23 cellular contexts compared by ENCODE assay signal in genomic region chr20:8489094-8489883, GRCh38.
"Had no signal": no experiment of that assay in that cellular context is flagged by ENCODE, and none has a peak within 500 bp of the region (broad histone marks: within the 10 kb centered on the region; RNA-seq: fewer than 3 reads in every experiment).

No MANE protein-coding gene starts in this region.

- ATAC-seq: activated CD8-positive, alpha-beta memory T cell treated with anti-CD3 and anti-CD28 coated beads, Interleukin-2, amount 10 ng/mL, durations not matched to agents 7 days and 5 days; activated CD8-positive, alpha-beta T cell treated with anti-CD3 and anti-CD28 coated beads for 36 hours; body of pancreas; left lobe of liver; natural killer cell treated with Interleukin-12 subunit alpha and Interleukin-12 subunit beta and Interleukin-15 and Interleukin-18, amount 100 ng/mL, for 72 hours; psoas muscle had no signal

- H3K27ac ChIP-seq: body of pancreas, ovary, psoas muscle, spleen, thoracic aorta, upper lobe of left lung, WERI-Rb-1 had no signal

- H3K27me3 ChIP-seq: body of pancreas, ovary, spleen, upper lobe of left lung had no signal

- H3K4me3 ChIP-seq: body of pancreas, ovary, psoas muscle, spleen, thoracic aorta, upper lobe of left lung had no signal

- H3K4me1 ChIP-seq: psoas muscle had no signal

- H3K36me3 ChIP-seq: ovary, spleen, thoracic aorta, upper lobe of left lung, WERI-Rb-1 had no signal

- DNase-seq: activated CD4-positive, alpha-beta T cell treated with anti-CD3 and anti-CD28 coated beads, Interleukin-2, amount 10 ng/mL, durations not matched to agents 7 days and 5 days; activated CD4-positive, CD25-positive, alpha-beta regulatory T cell treated with anti-CD3 and anti-CD28 coated beads, Interleukin-2, amount 50 U/mL, for 72 hours; activated CD8-positive, alpha-beta memory T cell treated with anti-CD3 and anti-CD28 coated beads, Interleukin-2, amount 10 ng/mL, durations not matched to agents 7 days and 5 days; activated CD8-positive, alpha-beta T cell treated with anti-CD3 and anti-CD28 coated beads for 36 hours; activated gamma-delta T cell; activated T-cell treated with anti-CD3 and anti-CD28 coated beads for 4 hours; anterior cingulate cortex; body of pancreas; dermis blood vessel endothelial cell; effector CD8-positive, alpha-beta T cell; erythroblast; midbrain; psoas muscle; spleen; stimulated activated CD4-positive, alpha-beta T cell treated with anti-CD3 and anti-CD28 coated beads, Interleukin-4, amount 100 ng/mL, for 1 hour; stimulated activated naive CD4-positive, alpha-beta T cell treated with Interleukin-2 at 50 U/mL for 16 hours; T-helper 1 cell; upper lobe of left lung; WERI-Rb-1 had no signal

- H3K9me3 ChIP-seq: body of pancreas, ovary, psoas muscle, thoracic aorta, upper lobe of left lung had no signal
